ENCODE assay signal across 1 cellular context in genomic region chr10:47335906-47336305, GRCh38.
TF ChIP-seq lines count a peak whose summit lies in the region.

No MANE protein-coding gene starts in this region.

TF ChIP-seq in HepG2, 621 proteins besides CTCF, POLR2A, EP300 and RAD21:
- TF ChIP-seq ZBTB21 (CRISPR knock-in tag; IDR thresholded peaks at IDR 0.05): no peak
- no peak for TF ChIP-seq ERF (CRISPR knock-in tag; IDR thresholded peaks at IDR 0.05)
- no peak for TF ChIP-seq NFAT5 (CRISPR knock-in tag; IDR thresholded peaks at IDR 0.05)
- TF ChIP-seq ATF1 (CRISPR knock-in tag; IDR thresholded peaks at IDR 0.05): no peak
